8 cellular contexts compared by ENCODE assay signal in genomic region chr13:23980160-23980551, GRCh38.
DNase-seq lines count a peak whose midpoint lies in the region; ATAC-seq and TF ChIP-seq lines count a peak whose summit lies in the region.

No MANE protein-coding gene starts in this region.

- peaks cover 0 to 3% (median 0%) of the 10 kb centered on the region in 3 donors for H3K9me3 Mint-ChIP-seq in IgD-negative memory B cell
- no peaks in the 10 kb centered on the region for H3K9me3 Mint-ChIP-seq in T-cell
- H3K9me3 Mint-ChIP-seq in type B pancreatic cell = no peaks in the 10 kb centered on the region

- DNase-seq in DMS79 (lab: John Stamatoyannopoulos, UW) = peak; percentile 31
- DNase-seq in T-cell = peak; percentile 64 to 90 (median 84)
- DNase-seq in amniotic epithelial cell (ENCODE audit: low read depth) = peak; percentile 83
- peak; percentile 92 for DNase-seq in left ventricle myocardium superior
- peak; percentile 69 to 98 (median 92) for DNase-seq in posterior cingulate gyrus
- DNase-seq in type B pancreatic cell (ENCODE audit: extremely low spot score, unreplicated experiment) = peak; percentile 84

- H3K4me1 Mint-ChIP-seq in IgD-negative memory B cell = peaks cover 5 to 8% (median 8%) of the 10 kb centered on the region in 3 donors
- H3K4me1 Mint-ChIP-seq in T-cell = peaks cover 11 to 14% (median 12%) of the 10 kb centered on the region in 3 donors
- peaks cover 9% of the 10 kb centered on the region for H3K4me1 Mint-ChIP-seq in type B pancreatic cell (ENCODE audit: unreplicated experiment)

- POLR2A ChIA-PET in T-cell (lab: Charles Lee) = no interaction called here

- H3K36me3 Mint-ChIP-seq in IgD-negative memory B cell (no peaks in the 10 kb centered on the region), T-cell (no peaks in the 10 kb centered on the region), type B pancreatic cell (no peaks in the 10 kb centered on the region)

- H3K27ac Mint-ChIP-seq in IgD-negative memory B cell = peak overlapping the region; percentile 70 to 86 (median 84)
- peak overlapping the region in 1 of 2 donors; percentile 59 for H3K27ac Mint-ChIP-seq in T-cell
- peak overlapping the region; percentile 84 for H3K27ac Mint-ChIP-seq in type B pancreatic cell

- CTCF ChIA-PET in T-cell (lab: Charles Lee) = interaction anchor here (0.6 to 1.0 kb wide), 3 partner anchors 13 to 20 kb away, joined by 3 read pairs; no protein-coding TSS in a partner anchor

- intact Hi-C loops in left ventricle myocardium superior (cut with micrococcal nuclease) (no loop called here), posterior cingulate gyrus (cut with DNase I) (no loop called here)

- H3K4me3 Mint-ChIP-seq in IgD-negative memory B cell (peak overlapping the region; percentile 79 to 94 (median 84)), T-cell (peak overlapping the region; percentile 79 to 86 (median 83)), type B pancreatic cell (peak overlapping the region; percentile 94)

- ATAC-seq in GM21619 (IDR thresholded peaks at IDR 0.05; ENCODE audit: unreplicated experiment) (peak; percentile 91), T-cell (replicated peaks in 1 of 4) (peak; percentile 82 to 95 (median 91)), left ventricle myocardium superior (peak; percentile 95)

- TF ChIP-seq CTCF in type B pancreatic cell (conservative IDR thresholded peaks at IDR 0.05) = no peak

- peaks cover 32% of the 10 kb centered on the region for H3K27me3 Mint-ChIP-seq in IgD-negative memory B cell
- H3K27me3 Mint-ChIP-seq in T-cell = peaks cover 9 to 36% of the 10 kb centered on the region in 2 donors
- peaks cover 12% of the 10 kb centered on the region for H3K27me3 Mint-ChIP-seq in type B pancreatic cell

Comparison
In these comparisons a context has a peak if more than half of its experiments do, and no peak if none do; other contexts are left out.
1. Peak in every context shown above with its lines: DNase-seq and ATAC-seq.
2. DNase-seq: peak in every context shown above with its lines; median percentile 92 in left ventricle myocardium superior; 92 in posterior cingulate gyrus; 84 in T-cell; 84 in type B pancreatic cell; 83 in amniotic epithelial cell; 31 in DMS79.